In genomic region chr3:184737641-184738518, GRCh38 we compare ENCODE assay signal across 11 cellular contexts. TPM values are rescaled to one million over a fixed set of nuclear protein-coding genes. Genes with fewer than 3 reads are reported as not detected.
DNase-seq lines count a peak whose midpoint lies in the region; ATAC-seq, FAIRE-seq and TF ChIP-seq lines count a peak whose summit lies in the region.
"Had no signal": no experiment of that assay in that cellular context is flagged by ENCODE, and none has a peak within 500 bp of the region (broad histone marks: within the 10 kb centered on the region; RNA-seq: fewer than 3 reads in every experiment).

No MANE protein-coding gene starts in this region.

- peak; percentile 91 for DNase-seq in GM23248
- peak; percentile 26 for DNase-seq in SW480 (ENCODE audit: low spot score)
- peak; percentile 76 for DNase-seq in fibroblast of pulmonary artery (ENCODE audit: low read depth)
- DNase-seq in posterior vena cava (ENCODE audit: low spot score) = peak; percentile 75
- DNase-seq in activated CD4-positive, alpha-beta T cell treated with anti-CD3 and anti-CD28 coated beads for 48 hours = no peak
- DNase-seq in GM19239 (ENCODE audit: insufficient read length, low spot score) = no peak
- DNase-seq: activated naive CD8-positive, alpha-beta T cell treated with anti-CD3 and anti-CD28 coated beads for 36 hours had no signal

- in situ Hi-C loops in GM23248 (cut with MboI) = no loop called here

- H3K9me3 ChIP-seq in GM23248 (ENCODE audit: low read depth) = no peaks in the 10 kb centered on the region

- no peak for FAIRE-seq in GM19239 (lab: Jason Lieb, UNC)
- FAIRE-seq: D721Med had no signal

- H4K20me1 ChIP-seq in GM23248 (ENCODE audit: insufficient read depth) = no peaks in the 10 kb centered on the region

- no peaks in the 10 kb centered on the region for H3K27me3 ChIP-seq in GM23248 (replicated peaks; ENCODE audit: insufficient read depth)

- H3K4me3 ChIP-seq in GM23248 (0 out of 2 replicates have a peak overlapping the region, but pooled peaks have one; percentile 28), fibroblast of pulmonary artery (replicated peaks; ENCODE audit: low read depth, low read length) (no peak overlapping the region)

- 25 to 27% methylated on average over 15 of the region's 15 CpGs for WGBS in GM23248 (ENCODE audit: low coverage in 1 of 2, low lambda C conversion rate in 2 of 2, missing lambda C conversion rate in 2 of 2), 2 experiments

- H3F3A ChIP-seq in GM23248 (ENCODE audit: insufficient read depth) = peaks cover 4% of the 10 kb centered on the region; the same call in 1 of the 2 replicates

- ATAC-seq in GM19467 (IDR thresholded peaks at IDR 0.05; ENCODE audit: unreplicated experiment) (no peak), GM19023 (IDR thresholded peaks at IDR 0.05; ENCODE audit: unreplicated experiment) (no peak)

- intact Hi-C loops in posterior vena cava (cut with DNase I) = no loop called here

- H3K79me2 ChIP-seq in GM23248 (ENCODE audit: insufficient read depth) = no peaks in the 10 kb centered on the region

- no peaks in the 10 kb centered on the region for H3K9me2 ChIP-seq in GM23248 (ENCODE audit: insufficient read depth)

- no peak for TF ChIP-seq CTCF in fibroblast of pulmonary artery (IDR thresholded peaks at IDR 0.05; ENCODE audit: low read length, missing control alignments)

- no peak overlapping the region for H3K9ac ChIP-seq in GM23248
- H3K9ac ChIP-seq: KMS-11 had no signal

- no peak overlapping the region for H2AFZ ChIP-seq in GM23248

- H3K36me3 ChIP-seq in GM23248 (ENCODE audit: low read depth) = no peaks in the 10 kb centered on the region

- H3K27ac ChIP-seq in GM23248 = peak overlapping the region; percentile 36
- H3K27ac ChIP-seq: KMS-11 had no signal

- H3K4me1 ChIP-seq in GM23248 (ENCODE audit: insufficient read depth) = peaks cover 26% of the 10 kb centered on the region

- peak overlapping the region; percentile 72 for H3K4me2 ChIP-seq in GM23248 (ENCODE audit: unreplicated experiment)
- H3K4me2 ChIP-seq: KMS-11 had no signal

RNA-seq across cellular contexts. Expression of gene MAGEF1, which starts 26.0 kb away (rescaled TPM):
- total RNA-seq in GM23248 (2014; rRNA removed; shearing (Covaris generic)) = 25.0 and 38.9 TPM in 2 replicates
- polyA plus RNA-seq in GM23248 (2016; fragmentation: Nextera tagmentation; extraction: Ambion mirVana) = 38.7 and 39.0 TPM in 2 replicates
- total RNA-seq in posterior vena cava = 10 to 100 TPM; 29.6 to 31.3 TPM

Comparison
In these comparisons a context has a peak if more than half of its experiments do, and no peak if none do; other contexts are left out.
1. DNase-seq: peak in GM23248 (single experiment), SW480 (single experiment), fibroblast of pulmonary artery (single experiment) and posterior vena cava (single experiment); none in activated CD4-positive, alpha-beta T cell treated with anti-CD3 and anti-CD28 coated beads for 48 hours (single experiment) and GM19239 (single experiment).